ENCODE assay signal across 22 cellular contexts in the genomic region with DNA sequence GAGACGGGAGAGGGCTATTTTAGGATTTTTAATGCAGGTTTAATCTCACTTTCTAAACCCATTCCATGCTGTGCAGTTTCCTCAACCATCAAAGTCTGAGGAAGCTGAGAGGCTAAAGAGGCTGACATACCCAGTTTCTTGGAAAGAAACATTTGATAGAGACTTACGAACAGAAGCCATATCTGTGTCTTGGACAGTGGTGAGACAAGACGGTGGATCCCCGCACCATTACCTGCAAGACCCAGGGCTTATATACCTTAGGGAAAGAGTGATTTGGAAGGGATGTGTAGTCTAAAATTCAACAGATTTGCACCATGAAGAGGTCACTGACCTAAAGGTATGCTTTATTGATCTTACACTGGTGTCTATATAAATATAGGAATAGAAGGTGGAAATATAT.
"Had no signal": no experiment of that assay in that cellular context is flagged by ENCODE, and none has a peak within 500 bp of the region (broad histone marks: within the 10 kb centered on the region; RNA-seq: fewer than 3 reads in every experiment).

No MANE protein-coding gene starts in this region.

- H2AFZ ChIP-seq: neural progenitor cell, parathyroid adenoma had no signal

- H3K79me2 ChIP-seq: parathyroid adenoma had no signal

- H3K4me1 ChIP-seq: neural progenitor cell, parathyroid adenoma, psoas muscle, right lobe of liver, sigmoid colon, stomach, thyroid gland, tibial nerve, upper lobe of left lung, vagina had no signal

- ATAC-seq: psoas muscle; right cardiac atrium; right lobe of liver; stimulated activated effector memory CD8-positive, alpha-beta T cell treated with anti-CD3 and anti-CD28 coated beads, Interleukin-12 subunit alpha, Interleukin-12 subunit beta, amount 100 ng/mL, for 72 hours; stimulated activated naive B cell treated with anti-CD40 and anti-IgM and Interleukin-4, amounts not matched to agents 10 μg/mL and 1 μg/mL and 100 μg/mL, for 72 hours had no signal

- H3K9ac ChIP-seq: neural progenitor cell, parathyroid adenoma had no signal

- H3K27me3 ChIP-seq: neural progenitor cell, ovary, right lobe of liver, sigmoid colon, stomach, thyroid gland, tibial nerve, upper lobe of left lung, vagina had no signal

- H3K4me3 ChIP-seq: neural progenitor cell, ovary, psoas muscle, right lobe of liver, sigmoid colon, stomach, thoracic aorta, thyroid gland, tibial nerve, upper lobe of left lung, vagina had no signal

- H3K4me2 ChIP-seq: neural progenitor cell had no signal

- H3K36me3 ChIP-seq: ovary, right lobe of liver, thoracic aorta, thyroid gland, upper lobe of left lung, vagina had no signal

- H3K9me3 ChIP-seq: ovary, psoas muscle, right lobe of liver, sigmoid colon, stomach, thoracic aorta, thyroid gland, tibial nerve, upper lobe of left lung, vagina had no signal

- DNase-seq: occipital lobe; ovary; psoas muscle; right cardiac atrium; right lobe of liver; sigmoid colon; small intestine; stimulated activated CD4-positive, alpha-beta T cell treated with anti-CD3 and anti-CD28 coated beads, Interleukin-15, amount 100 ng/mL, for 24 hours; stimulated activated CD4-positive, alpha-beta T cell treated with anti-CD3 and anti-CD28 coated beads, Interleukin-2, amount 100 ng/mL, for 24 hours; stimulated activated CD4-positive, alpha-beta T cell treated with anti-CD3 and anti-CD28 coated beads, Interleukin-2, amount 100 ng/mL, for 48 hours; stimulated activated CD4-positive, alpha-beta T cell treated with anti-CD3 and anti-CD28 coated beads, Interleukin-4, amount 100 ng/mL, for 24 hours; stimulated activated naive B cell treated with anti-CD40 and anti-IgM and Interleukin-4, amounts not matched to agents 10 μg/mL and 1 μg/mL and 100 μg/mL, for 72 hours; stimulated activated naive CD4-positive, alpha-beta T cell treated with Interleukin-2 at 50 U/mL for 16 hours; stomach; thyroid gland; upper lobe of left lung had no signal

- H3K27ac ChIP-seq: neural progenitor cell, ovary, parathyroid adenoma, psoas muscle, right lobe of liver, sigmoid colon, stomach, thoracic aorta, thyroid gland, tibial nerve, upper lobe of left lung, vagina had no signal
